ENCODE assay signal across 8 cellular contexts in the genomic region with DNA sequence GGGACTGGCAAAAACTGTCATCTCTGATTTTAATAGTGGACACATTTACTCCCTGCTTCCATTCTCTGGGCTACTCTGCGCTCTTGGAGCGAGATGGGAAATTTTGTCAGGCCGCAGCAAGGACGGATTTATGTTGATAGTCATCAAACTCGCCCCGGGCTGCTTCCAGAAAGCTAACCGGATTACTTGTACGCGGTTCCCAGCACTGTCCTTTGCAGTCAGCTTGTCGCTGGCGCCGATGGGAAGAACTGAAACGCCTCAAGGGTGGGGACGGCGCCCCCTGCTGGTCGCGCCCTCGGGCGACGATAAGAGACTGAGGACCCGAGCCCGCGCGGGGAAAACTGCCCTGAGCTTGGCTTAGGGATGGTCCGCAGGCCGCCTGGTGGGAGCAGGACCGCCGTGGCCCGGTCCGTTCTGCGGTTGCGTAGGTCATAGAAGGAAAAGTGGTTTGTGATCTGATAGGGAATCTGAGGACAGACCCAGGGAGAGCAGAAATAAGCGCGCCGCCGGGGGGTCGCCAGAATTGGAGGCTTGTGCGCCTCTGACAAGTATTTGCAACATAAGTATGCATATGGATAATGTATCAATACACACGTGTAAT. TPM values are rescaled to one million over a fixed set of nuclear protein-coding genes. Genes with fewer than 3 reads are reported as not detected.
DNase-seq lines count a peak whose midpoint lies in the region; ATAC-seq, FAIRE-seq and TF ChIP-seq lines count a peak whose summit lies in the region.

No MANE protein-coding gene starts in this region.

- TF ChIP-seq POLR2A in endothelial cell of umbilical vein (IDR thresholded peaks at IDR 0.05; ENCODE audit: low read depth, low read length) = no peak

- H3K9me1 ChIP-seq in endothelial cell of umbilical vein (replicated peaks; ENCODE audit: control insufficient read depth, extremely low read depth, insufficient read depth, low read length) = no peaks in the 10 kb centered on the region

- H3K27ac Mint-ChIP-seq in CD8-positive, alpha-beta memory T cell = no peak overlapping the region
- H3K27ac Mint-ChIP-seq in activated CD8-positive, alpha-beta memory T cell treated with anti-CD3 and anti-CD28 coated beads, Interleukin-2, amount 10 ng/mL, durations not matched to agents 7 days and 5 days = no peak overlapping the region
- H3K27ac Mint-ChIP-seq in mesothelial cell of epicardium = no peak overlapping the region

- H3K79me2 ChIP-seq in endothelial cell of umbilical vein (ENCODE audit: control insufficient read depth, insufficient read depth, low read length) = peaks cover 13% of the 10 kb centered on the region

- peak overlapping the region; percentile 90 for H3K27ac ChIP-seq in CD8-positive, alpha-beta memory T cell (ENCODE audit: low read depth, low read length)
- peak overlapping the region; percentile 80 for H3K27ac ChIP-seq in endothelial cell of umbilical vein (ENCODE audit: insufficient read depth, low read depth, low read length)

- peaks cover 5% of the 10 kb centered on the region for H3K27me3 ChIP-seq in CD8-positive, alpha-beta memory T cell (ENCODE audit: insufficient read depth, low read length, poor library complexity, severe bottlenecking)
- peaks cover 10 to 21% of the 10 kb centered on the region in 2 experiments for H3K27me3 ChIP-seq in endothelial cell of umbilical vein (ENCODE audit: control insufficient read depth in 2 of 2, insufficient read depth in 2 of 2, low read length in 2 of 2)

- peaks cover 0 to 40% of the 10 kb centered on the region in 2 donors for H3K27me3 Mint-ChIP-seq in CD8-positive, alpha-beta memory T cell
- H3K27me3 Mint-ChIP-seq in activated CD8-positive, alpha-beta memory T cell treated with anti-CD3 and anti-CD28 coated beads, Interleukin-2, amount 10 ng/mL, durations not matched to agents 7 days and 5 days = peaks cover 37% of the 10 kb centered on the region
- peaks cover 41% of the 10 kb centered on the region for H3K27me3 Mint-ChIP-seq in mesothelial cell of epicardium (ENCODE audit: low read depth)

- H3K9me3 ChIP-seq in CD8-positive, alpha-beta memory T cell (ENCODE audit: low read length) = no peaks in the 10 kb centered on the region
- no peaks in the 10 kb centered on the region for H3K9me3 ChIP-seq in endothelial cell of umbilical vein (replicated peaks; ENCODE audit: control insufficient read depth, insufficient read depth, low read length)

- H2AFZ ChIP-seq in endothelial cell of umbilical vein (ENCODE audit: low read depth, low read length) = peak overlapping the region; percentile 75

- TF ChIP-seq CTCF in endothelial cell of umbilical vein (IDR thresholded peaks at IDR 0.05; ENCODE audit: extremely low read depth in 1 of 2, insufficient read depth in 1 of 2, low read depth in 1 of 2, low read length in 2 of 2) = peak; percentile 96 to 97
- peak; percentile 98 for TF ChIP-seq CTCF in mesothelial cell of epicardium (IDR thresholded peaks at IDR 0.05; ENCODE audit: unreplicated experiment)

- intact Hi-C loops in endothelial cell of umbilical vein (cut with micrococcal nuclease) = loop anchor here (1.0 to 5.0 kb wide), 9 partner anchors 23 to 1297 kb away; a partner anchor contains a TSS

- BruUV-seq in endothelial cell of umbilical vein (replicated peaks; lab: Mats Ljungman, UMichigan) = no TSS peak

- H3K4me3 Mint-ChIP-seq in CD8-positive, alpha-beta memory T cell = no peak overlapping the region
- H3K4me3 Mint-ChIP-seq in activated CD8-positive, alpha-beta memory T cell treated with anti-CD3 and anti-CD28 coated beads, Interleukin-2, amount 10 ng/mL, durations not matched to agents 7 days and 5 days = no peak overlapping the region
- H3K4me3 Mint-ChIP-seq in mesothelial cell of epicardium = no peak overlapping the region

- H3K9ac ChIP-seq in endothelial cell of umbilical vein (replicated peaks; ENCODE audit: extremely low read depth, insufficient read depth, low read length) = peak overlapping the region; percentile 63

- no peaks in the 10 kb centered on the region for H3K9me3 Mint-ChIP-seq in CD8-positive, alpha-beta memory T cell
- no peaks in the 10 kb centered on the region for H3K9me3 Mint-ChIP-seq in activated CD8-positive, alpha-beta memory T cell treated with anti-CD3 and anti-CD28 coated beads, Interleukin-2, amount 10 ng/mL, durations not matched to agents 7 days and 5 days (ENCODE audit: low read depth)
- H3K9me3 Mint-ChIP-seq in mesothelial cell of epicardium = peaks cover 4% of the 10 kb centered on the region

- peak; percentile 82 for FAIRE-seq in endothelial cell of umbilical vein (lab: Jason Lieb, UNC)

- CTCF ChIA-PET in CD8-positive, alpha-beta memory T cell (lab: Charles Lee) = interaction anchor here (0.6 to 8.3 kb wide), 37 partner anchors 8 to 524 kb away, joined by 3 to 97 read pairs (median 4); a partner anchor contains a TSS
- CTCF ChIA-PET in activated CD8-positive, alpha-beta memory T cell treated with anti-CD3 and anti-CD28 coated beads, Interleukin-2, amount 10 ng/mL, durations not matched to agents 7 days and 5 days (lab: Charles Lee) = interaction anchor here (0.5 to 8.4 kb wide), 36 partner anchors 12 to 560 kb away, joined by 3 to 136 read pairs (median 4); a partner anchor contains a TSS
- CTCF ChIA-PET in endothelial cell of umbilical vein (lab: Charles Lee) = interaction anchor here (0.6 to 15.7 kb wide), 58 partner anchors 8 to 1299 kb away, joined by 3 to 359 read pairs (median 5); a partner anchor contains a TSS

- peaks cover 21% of the 10 kb centered on the region for H3K4me1 ChIP-seq in CD8-positive, alpha-beta memory T cell (ENCODE audit: insufficient read depth, low read length)
- H3K4me1 ChIP-seq in endothelial cell of umbilical vein (ENCODE audit: control insufficient read depth, extremely low read depth, insufficient read depth, low read length) = peaks cover 18% of the 10 kb centered on the region

- POLR2A ChIA-PET in CD8-positive, alpha-beta memory T cell (lab: Charles Lee) = interaction anchor here (0.6 to 1.2 kb wide), 6 partner anchors 27 to 531 kb away, joined by 3 to 4 read pairs (median 3); a partner anchor contains a TSS
- POLR2A ChIA-PET in endothelial cell of umbilical vein (lab: Charles Lee) = interaction anchor here (0.7 to 1.6 kb wide), 5 partner anchors 68 to 537 kb away, joined by 3 to 5 read pairs (median 4); a partner anchor contains a TSS

- H3K4me1 Mint-ChIP-seq in CD8-positive, alpha-beta memory T cell = peaks cover 8 to 13% (median 9%) of the 10 kb centered on the region in 3 donors
- peaks cover 38% of the 10 kb centered on the region for H3K4me1 Mint-ChIP-seq in activated CD8-positive, alpha-beta memory T cell treated with anti-CD3 and anti-CD28 coated beads, Interleukin-2, amount 10 ng/mL, durations not matched to agents 7 days and 5 days
- H3K4me1 Mint-ChIP-seq in mesothelial cell of epicardium = peaks cover 16% of the 10 kb centered on the region

- H4K20me1 ChIP-seq in endothelial cell of umbilical vein (replicated peaks; ENCODE audit: control insufficient read depth, extremely low read depth, insufficient read depth, low read length) = no peaks in the 10 kb centered on the region

- H3K4me3 ChIP-seq in CD8-positive, alpha-beta memory T cell (ENCODE audit: low read length) = peak overlapping the region; percentile 72
- peak overlapping the region; percentile 24 to 69 (median 30) for H3K4me3 ChIP-seq in endothelial cell of umbilical vein (replicated peaks in 1 of 3; ENCODE audit: insufficient read depth in 1 of 3, low read depth in 1 of 3, low read length in 3 of 3)

- dilution Hi-C loops in endothelial cell of umbilical vein (cut with MboI; ENCODE audit: extremely low pct_ligation_motif_present, low sequenced_read_pairs) = no loop called here

- H3K36me3 Mint-ChIP-seq in CD8-positive, alpha-beta memory T cell = peaks cover 0 to 27% (median 7%) of the 10 kb centered on the region in 3 donors
- H3K36me3 Mint-ChIP-seq in activated CD8-positive, alpha-beta memory T cell treated with anti-CD3 and anti-CD28 coated beads, Interleukin-2, amount 10 ng/mL, durations not matched to agents 7 days and 5 days = peaks cover 21% of the 10 kb centered on the region
- H3K36me3 Mint-ChIP-seq in mesothelial cell of epicardium = peaks cover 7% of the 10 kb centered on the region

- ATAC-seq in GM19467 (IDR thresholded peaks at IDR 0.05; ENCODE audit: unreplicated experiment) = peak; percentile 45
- peak; percentile 73 for ATAC-seq in activated CD8-positive, alpha-beta memory T cell treated with anti-CD3 and anti-CD28 coated beads, Interleukin-2, amount 10 ng/mL, durations not matched to agents 7 days and 5 days

- H3K4me2 ChIP-seq in endothelial cell of umbilical vein (ENCODE audit: insufficient read depth, low read length) = peak overlapping the region; percentile 80

- peaks cover 22% of the 10 kb centered on the region for H3K36me3 ChIP-seq in CD8-positive, alpha-beta memory T cell (ENCODE audit: insufficient read depth, low read length)
- H3K36me3 ChIP-seq in endothelial cell of umbilical vein (ENCODE audit: control insufficient read depth in 2 of 2, extremely low read depth in 1 of 2, insufficient read depth in 2 of 2, low read length in 2 of 2) = peaks cover 3 to 11% of the 10 kb centered on the region in 2 experiments

- DNase-seq in CD8-positive, alpha-beta memory T cell = peak; percentile 74 to 87 (median 81)
- DNase-seq in HUDEP-2 (lab: John Stamatoyannopoulos, UW; ENCODE audit: unreplicated experiment in 76 of 76) = peak in 73 of 76 experiments; percentile 76 to 97 (median 91)
- DNase-seq in NOMO-1 treated with DMSO at 0.1 percent for 48 hours (lab: John Stamatoyannopoulos, UW; ENCODE audit: unreplicated experiment) = peak; percentile 72
- peak; percentile 90 for DNase-seq in activated CD8-positive, alpha-beta memory T cell treated with anti-CD3 and anti-CD28 coated beads, Interleukin-2, amount 10 ng/mL, durations not matched to agents 7 days and 5 days
- peak; percentile 88 for DNase-seq in endothelial cell of umbilical vein (ENCODE audit: low read depth, low spot score)
- DNase-seq in mesothelial cell of epicardium (ENCODE audit: low spot score in 2 of 2, unreplicated experiment in 2 of 2) = peak; percentile 83 to 94
- peak; percentile 91 for DNase-seq in stimulated activated CD8-positive, alpha-beta memory T cell treated with anti-CD3 and anti-CD28 coated beads, Interleukin-15, amount 100 ng/mL, for 24 hours (ENCODE audit: low read depth)

RNA-seq across cellular contexts. Expression of a gene that starts 1.0 kb away (rescaled TPM):
- 10 to 100 TPM; 34.5 to 36.1 TPM for total RNA-seq in CD8-positive, alpha-beta memory T cell
- polyA plus RNA-seq in CD8-positive, alpha-beta memory T cell = 39.7 TPM
- total RNA-seq in activated CD8-positive, alpha-beta memory T cell treated with anti-CD3 and anti-CD28 coated beads, Interleukin-2, amount 10 ng/mL, durations not matched to agents 7 days and 5 days = 10 to 100 TPM; 23.4 to 30.0 TPM
- 18.5 and 20.1 TPM in 2 replicates for total RNA-seq in endothelial cell of umbilical vein
- 22.2 and 25.8 TPM in 2 replicates for polyA plus RNA-seq in endothelial cell of umbilical vein
- 15.3 and 19.2 TPM in 2 replicates for polyA plus RNA-seq in endothelial cell of umbilical vein (2011; cell fraction: cytosol; rRNA removed)
- polyA plus RNA-seq in endothelial cell of umbilical vein (2011; cell fraction: nucleus; rRNA removed) = 10.7 and 11.0 TPM in 2 replicates
- 12.0 and 13.5 TPM in 2 replicates for polyA plus RNA-seq in endothelial cell of umbilical vein (2012)
- polyA minus RNA-seq in endothelial cell of umbilical vein = 17.7 and 18.1 TPM in 2 replicates
- polyA minus RNA-seq in endothelial cell of umbilical vein (2011; cell fraction: cytosol; rRNA and poly(A)+ RNA removed) = 10.7 TPM
- polyA minus RNA-seq in endothelial cell of umbilical vein (2011; cell fraction: nucleus; rRNA and poly(A)+ RNA removed) = 14.0 and 15.7 TPM in 2 replicates
- 21.8 to 22.6 TPM (median 21.9 TPM) in 3 replicates for total RNA-seq in mesothelial cell of epicardium

RNA-seq across cellular contexts. Expression of a gene that starts 57.6 kb away (rescaled TPM):
- 10 to 100 TPM; 90.0 to 91.4 TPM for total RNA-seq in CD8-positive, alpha-beta memory T cell
- 166 TPM for polyA plus RNA-seq in CD8-positive, alpha-beta memory T cell
- 10 to 100 TPM; 75.6 to 78.4 TPM for total RNA-seq in activated CD8-positive, alpha-beta memory T cell treated with anti-CD3 and anti-CD28 coated beads, Interleukin-2, amount 10 ng/mL, durations not matched to agents 7 days and 5 days
- total RNA-seq in endothelial cell of umbilical vein = 33.7 and 36.9 TPM in 2 replicates
- 12.3 and 13.1 TPM in 2 replicates for polyA plus RNA-seq in endothelial cell of umbilical vein
- polyA plus RNA-seq in endothelial cell of umbilical vein (2011; cell fraction: cytosol; rRNA removed) = 25.9 and 32.8 TPM in 2 replicates
- polyA plus RNA-seq in endothelial cell of umbilical vein (2011; cell fraction: nucleus; rRNA removed) = 14.0 and 17.9 TPM in 2 replicates
- polyA plus RNA-seq in endothelial cell of umbilical vein (2012) = 28.5 and 43.6 TPM in 2 replicates
- 17.4 and 18.0 TPM in 2 replicates for polyA minus RNA-seq in endothelial cell of umbilical vein
- 15.0 TPM for polyA minus RNA-seq in endothelial cell of umbilical vein (2011; cell fraction: cytosol; rRNA and poly(A)+ RNA removed)
- polyA minus RNA-seq in endothelial cell of umbilical vein (2011; cell fraction: nucleus; rRNA and poly(A)+ RNA removed) = 3.8 and 7.7 TPM in 2 replicates
- total RNA-seq in mesothelial cell of epicardium = 49.4 to 60.5 TPM (median 54.1 TPM) in 3 replicates

Comparison
In these comparisons a context has a peak if more than half of its experiments do, and no peak if none do; other contexts are left out.
1. Peak in every context shown above with its lines: DNase-seq, ATAC-seq, H3K4me3 ChIP-seq and H3K27ac ChIP-seq.